ENCODE assay signal across 8 cellular contexts in the genomic region with DNA sequence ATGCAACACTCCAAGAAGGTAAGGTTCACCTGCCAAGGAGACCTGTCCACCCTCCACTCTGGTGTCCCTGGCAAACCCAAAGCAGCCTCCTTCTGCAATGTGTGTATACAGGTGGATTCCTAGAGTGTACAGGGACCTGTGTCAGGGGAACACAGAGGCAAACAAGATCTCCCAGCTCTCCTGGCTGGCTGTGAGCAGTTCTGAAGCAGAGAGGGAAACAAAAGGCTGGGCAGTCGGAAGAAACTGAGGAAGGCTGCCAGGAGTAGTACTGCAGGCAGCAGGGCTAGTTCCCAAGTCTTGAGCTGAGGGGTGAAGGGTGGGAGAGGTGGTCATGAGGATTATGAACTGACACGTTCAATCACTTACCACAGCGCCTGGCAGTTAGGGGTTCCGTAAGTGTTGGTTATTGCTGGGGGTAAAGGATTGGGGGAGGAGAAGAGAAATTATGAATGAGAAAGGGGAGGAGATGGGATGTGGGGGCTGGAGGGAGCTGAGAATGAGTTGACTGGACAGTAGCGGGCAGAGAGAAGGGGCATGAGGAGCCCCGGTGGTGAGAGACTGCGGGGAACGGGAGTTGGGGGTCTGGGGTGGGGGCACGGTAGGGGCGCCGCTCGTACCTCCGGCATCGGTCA. TPM values are rescaled to one million over a fixed set of nuclear protein-coding genes. Genes with fewer than 3 reads are reported as not detected.
DNase-seq lines count a peak whose midpoint lies in the region; ATAC-seq and TF ChIP-seq lines count a peak whose summit lies in the region.

No MANE protein-coding gene starts in this region.

- H3K9me3 ChIP-seq in HUES64 (ENCODE audit: insufficient read depth, low read depth, low read length) (no peaks in the 10 kb centered on the region), body of pancreas (no peaks in the 10 kb centered on the region), upper lobe of right lung (no peaks in the 10 kb centered on the region)

- H3K27ac ChIP-seq in HUES64 (ENCODE audit: low read depth, low read length) (no peak overlapping the region), body of pancreas (peak overlapping the region in 2 of 4 donors; percentile 70 to 90), upper lobe of right lung (peak overlapping the region; percentile 90)

- peak overlapping the region; percentile 64 for H3K4me3 ChIP-seq in BJ (ENCODE audit: low read depth, low read length)
- peak overlapping the region; percentile 77 for H3K4me3 ChIP-seq in HUES64 (ENCODE audit: low read length)
- peak overlapping the region; percentile 91 to 98 for H3K4me3 ChIP-seq in body of pancreas
- peak overlapping the region; percentile 97 for H3K4me3 ChIP-seq in upper lobe of right lung

- ATAC-seq in body of pancreas: no peak
- ATAC-seq in upper lobe of right lung: no peak
- ATAC-seq in GM21529 (IDR thresholded peaks at IDR 0.05; ENCODE audit: unreplicated experiment): no peak

- DNase-seq in BJ (ENCODE audit: low read depth): no peak
- no peak for DNase-seq in body of pancreas
- DNase-seq in medulla oblongata (ENCODE audit: extremely low spot score): peak; percentile 59
- DNase-seq in upper lobe of right lung: peak; percentile 41
- DNase-seq in NCI-H524 treated with DMSO at 0.1 percent for 48 hours (lab: John Stamatoyannopoulos, UW): no peak
- DNase-seq in HuH-7 (ENCODE audit: low spot score): no peak

- intact Hi-C loops in body of pancreas (cut with DNase I): no loop called here
- intact Hi-C loops in upper lobe of right lung (cut with DNase I): loop anchor here (10.0 kb wide), 1 partner anchor 70 kb away; a partner anchor contains a TSS

- H3K27me3 ChIP-seq in BJ (ENCODE audit: control insufficient read depth, insufficient read depth, low read length) (no peaks in the 10 kb centered on the region), HUES64 (ENCODE audit: insufficient read depth, low read length) (no peaks in the 10 kb centered on the region), body of pancreas (no peaks in the 10 kb centered on the region), upper lobe of right lung (no peaks in the 10 kb centered on the region)

- no peaks in the 10 kb centered on the region; the same call in 1 of the 2 replicates for H3K36me3 ChIP-seq in BJ (ENCODE audit: control insufficient read depth, insufficient read depth, low read length)
- peaks cover 28% of the 10 kb centered on the region for H3K36me3 ChIP-seq in HUES64 (ENCODE audit: insufficient read depth, low read length)
- H3K36me3 ChIP-seq in body of pancreas (replicated peaks in 1 of 2; ENCODE audit: insufficient read depth in 1 of 2, low read depth in 2 of 2): peaks cover 0 to 3% of the 10 kb centered on the region in 2 donors
- peaks cover 28% of the 10 kb centered on the region for H3K36me3 ChIP-seq in upper lobe of right lung

- WGBS in HUES64: 4% methylated on average over 14 of the region's 14 CpGs
- 2 to 3% methylated on average over 14 of the region's 14 CpGs for WGBS in body of pancreas, 2 donors

- H3K9ac ChIP-seq in HUES64 (ENCODE audit: low read depth, low read length): peak overlapping the region; percentile 94

- TF ChIP-seq CTCF in BJ (IDR thresholded peaks at IDR 0.05; ENCODE audit: insufficient read depth, low read depth, low read length) (no peak), body of pancreas (IDR thresholded peaks at IDR 0.05) (no peak), upper lobe of right lung (IDR thresholded peaks at IDR 0.05) (no peak)

- no peak for TF ChIP-seq POLR2A in body of pancreas (IDR thresholded peaks at IDR 0.05)

- CTCF ChIA-PET in BJ (lab: Yijun Ruan, JAX): interaction anchor here (1.1 to 2.6 kb wide), 7 partner anchors 9 to 96 kb away, joined by 3 to 14 read pairs (median 5); a partner anchor contains a TSS

- POLR2A ChIA-PET in BJ (lab: Charles Lee): interaction anchor here (0.6 to 1.5 kb wide), 3 partner anchors 19 to 67 kb away, joined by 3 to 13 read pairs (median 5); a partner anchor contains a TSS

- H3K4me1 ChIP-seq in HUES64 (ENCODE audit: insufficient read depth, low read length): peaks cover 7% of the 10 kb centered on the region; the same call in 1 of the 2 replicates
- H3K4me1 ChIP-seq in body of pancreas: peaks cover 23% of the 10 kb centered on the region
- H3K4me1 ChIP-seq in upper lobe of right lung: peaks cover 20% of the 10 kb centered on the region

RNA-seq across cellular contexts. Expression of a gene that starts 0.7 kb away (rescaled TPM):
- polyA plus RNA-seq in BJ (2011; rRNA removed): 8.2 and 12.3 TPM in 2 replicates
- 5.7 and 7.1 TPM in 2 replicates for polyA minus RNA-seq in BJ (2011; rRNA and poly(A)+ RNA removed)
- polyA plus RNA-seq in HUES64 (2013, experiment 1 of 2): 6.3 TPM
- 8.6 TPM for polyA plus RNA-seq in HUES64 (2013, experiment 2 of 2)
- total RNA-seq in body of pancreas: 10 to 100 TPM; 14.3 to 49.1 TPM
- total RNA-seq in upper lobe of right lung: 23.5 TPM

RNA-seq across cellular contexts. Expression of a gene that starts 25.0 kb away (rescaled TPM):
- polyA plus RNA-seq in BJ (2011; rRNA removed): 4.4 and 6.9 TPM in 2 replicates
- 4.9 and 6.6 TPM in 2 replicates for polyA minus RNA-seq in BJ (2011; rRNA and poly(A)+ RNA removed)
- 5.2 TPM for polyA plus RNA-seq in HUES64 (2013, experiment 1 of 2)
- polyA plus RNA-seq in HUES64 (2013, experiment 2 of 2): 5.6 TPM
- 1 to 10 TPM; 4.7 to 8.2 TPM for total RNA-seq in body of pancreas
- 4.4 TPM for total RNA-seq in upper lobe of right lung

RNA-seq across cellular contexts. Expression of a gene that starts 25.9 kb away (rescaled TPM):
- polyA plus RNA-seq in BJ (2011; rRNA removed): 8.1 and 19.3 TPM in 2 replicates
- polyA minus RNA-seq in BJ (2011; rRNA and poly(A)+ RNA removed): 2.2 and 3.3 TPM in 2 replicates
- polyA plus RNA-seq in HUES64 (2013, experiment 1 of 2): 24.5 TPM
- 29.4 TPM for polyA plus RNA-seq in HUES64 (2013, experiment 2 of 2)
- total RNA-seq in body of pancreas (10 to 100 TPM; 19.2 to 28.3 TPM), upper lobe of right lung (11.9 TPM)

RNA-seq across cellular contexts. Expression of a gene that starts 36.6 kb away (rescaled TPM):
- polyA plus RNA-seq in BJ (2011; rRNA removed): 112 and 146 TPM in 2 replicates
- polyA minus RNA-seq in BJ (2011; rRNA and poly(A)+ RNA removed): 59.4 and 80.8 TPM in 2 replicates
- 61.8 TPM for polyA plus RNA-seq in HUES64 (2013, experiment 1 of 2)
- polyA plus RNA-seq in HUES64 (2013, experiment 2 of 2): 82.6 TPM
- total RNA-seq in body of pancreas (10 to 100 TPM; 67.5 to 71.9 TPM), upper lobe of right lung (133 TPM)

RNA-seq across cellular contexts. Expression of a gene that starts 48.4 kb away (rescaled TPM):
- 17.4 and 24.3 TPM in 2 replicates for polyA plus RNA-seq in BJ (2011; rRNA removed)
- polyA minus RNA-seq in BJ (2011; rRNA and poly(A)+ RNA removed): 19.0 and 25.8 TPM in 2 replicates
- 21.2 TPM for polyA plus RNA-seq in HUES64 (2013, experiment 1 of 2)
- 21.2 TPM for polyA plus RNA-seq in HUES64 (2013, experiment 2 of 2)
- total RNA-seq in body of pancreas: 10 to 100 TPM; 31.1 to 58.3 TPM
- 75.4 TPM for total RNA-seq in upper lobe of right lung

Comparison
In these comparisons a context has a peak if more than half of its experiments do, and no peak if none do; other contexts are left out.
1. DNase-seq: peak in medulla oblongata (single experiment) and upper lobe of right lung (single experiment); none in BJ (single experiment), body of pancreas (0 of 4), NCI-H524 treated with DMSO at 0.1 percent for 48 hours (single experiment) and HuH-7 (single experiment).
2. Peak in every context shown above with its lines, with median percentiles within 50 percentile points of each other: H3K4me3 ChIP-seq.